Comparison of ENCODE assay signal across 1 cellular context in genomic region chr3:140244893-140245292, GRCh38.
TF ChIP-seq lines count a peak whose summit lies in the region.

No MANE protein-coding gene starts in this region.

TF ChIP-seq in HepG2, 621 proteins besides CTCF, POLR2A, EP300 and RAD21 (continued from another document):
- TF ChIP-seq, protein P1, sequence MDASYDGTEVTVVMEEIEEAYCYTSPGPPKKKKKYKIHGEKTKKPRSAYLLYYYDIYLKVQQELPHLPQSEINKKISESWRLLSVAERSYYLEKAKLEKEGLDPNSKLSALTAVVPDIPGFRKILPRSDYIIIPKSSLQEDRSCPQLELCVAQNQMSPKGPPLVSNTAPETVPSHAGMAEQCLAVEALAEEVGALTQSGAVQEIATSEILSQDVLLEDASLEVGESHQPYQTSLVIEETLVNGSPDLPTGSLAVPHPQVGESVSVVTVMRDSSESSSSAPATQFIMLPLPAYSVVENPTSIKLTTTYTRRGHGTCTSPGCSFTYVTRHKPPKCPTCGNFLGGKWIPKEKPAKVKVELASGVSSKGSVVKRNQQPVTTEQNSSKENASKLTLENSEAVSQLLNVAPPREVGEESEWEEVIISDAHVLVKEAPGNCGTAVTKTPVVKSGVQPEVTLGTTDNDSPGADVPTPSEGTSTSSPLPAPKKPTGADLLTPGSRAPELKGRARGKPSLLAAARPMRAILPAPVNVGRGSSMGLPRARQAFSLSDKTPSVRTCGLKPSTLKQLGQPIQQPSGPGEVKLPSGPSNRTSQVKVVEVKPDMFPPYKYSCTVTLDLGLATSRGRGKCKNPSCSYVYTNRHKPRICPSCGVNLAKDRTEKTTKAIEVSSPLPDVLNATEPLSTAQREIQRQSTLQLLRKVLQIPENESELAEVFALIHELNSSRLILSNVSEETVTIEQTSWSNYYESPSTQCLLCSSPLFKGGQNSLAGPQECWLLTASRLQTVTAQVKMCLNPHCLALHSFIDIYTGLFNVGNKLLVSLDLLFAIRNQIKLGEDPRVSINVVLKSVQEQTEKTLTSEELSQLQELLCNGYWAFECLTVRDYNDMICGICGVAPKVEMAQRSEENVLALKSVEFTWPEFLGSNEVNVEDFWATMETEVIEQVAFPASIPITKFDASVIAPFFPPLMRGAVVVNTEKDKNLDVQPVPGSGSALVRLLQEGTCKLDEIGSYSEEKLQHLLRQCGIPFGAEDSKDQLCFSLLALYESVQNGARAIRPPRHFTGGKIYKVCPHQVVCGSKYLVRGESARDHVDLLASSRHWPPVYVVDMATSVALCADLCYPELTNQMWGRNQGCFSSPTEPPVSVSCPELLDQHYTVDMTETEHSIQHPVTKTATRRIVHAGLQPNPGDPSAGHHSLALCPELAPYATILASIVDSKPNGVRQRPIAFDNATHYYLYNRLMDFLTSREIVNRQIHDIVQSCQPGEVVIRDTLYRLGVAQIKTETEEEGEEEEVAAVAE (CRISPR knock-in tag; IDR thresholded peaks at IDR 0.05; ENCODE audit: borderline replicate concordance) = no peak
- TF ChIP-seq ZNF549 (CRISPR knock-in tag; IDR thresholded peaks at IDR 0.05) (no peak), ZBTB39 (CRISPR knock-in tag; IDR thresholded peaks at IDR 0.05) (no peak), KDM6A (CRISPR knock-in tag; IDR thresholded peaks at IDR 0.05; ENCODE audit: low read depth) (no peak), TRIM24 (CRISPR knock-in tag; IDR thresholded peaks at IDR 0.05) (no peak), ZNF781 (CRISPR knock-in tag; IDR thresholded peaks at IDR 0.05; ENCODE audit: borderline replicate concordance, not compliant biosample characterization) (no peak), IKZF1 (IDR thresholded peaks at IDR 0.05) (no peak), MBD4 (IDR thresholded peaks at IDR 0.05; ENCODE audit: borderline replicate concordance, low read length) (no peak), RAD51 (IDR thresholded peaks at IDR 0.05; ENCODE audit: borderline replicate concordance) (no peak), ELF3 (CRISPR knock-in tag; IDR thresholded peaks at IDR 0.05) (no peak), HNRNPK (IDR thresholded peaks at IDR 0.05; ENCODE audit: low read depth, low read length, poor library complexity, severe bottlenecking) (no peak), ZNF350 (CRISPR knock-in tag; IDR thresholded peaks at IDR 0.05; ENCODE audit: borderline replicate concordance, low read depth) (no peak), SAFB2 (CRISPR knock-in tag; IDR thresholded peaks at IDR 0.05; ENCODE audit: borderline replicate concordance, low read depth) (no peak)
- TF ChIP-seq, protein P2, sequence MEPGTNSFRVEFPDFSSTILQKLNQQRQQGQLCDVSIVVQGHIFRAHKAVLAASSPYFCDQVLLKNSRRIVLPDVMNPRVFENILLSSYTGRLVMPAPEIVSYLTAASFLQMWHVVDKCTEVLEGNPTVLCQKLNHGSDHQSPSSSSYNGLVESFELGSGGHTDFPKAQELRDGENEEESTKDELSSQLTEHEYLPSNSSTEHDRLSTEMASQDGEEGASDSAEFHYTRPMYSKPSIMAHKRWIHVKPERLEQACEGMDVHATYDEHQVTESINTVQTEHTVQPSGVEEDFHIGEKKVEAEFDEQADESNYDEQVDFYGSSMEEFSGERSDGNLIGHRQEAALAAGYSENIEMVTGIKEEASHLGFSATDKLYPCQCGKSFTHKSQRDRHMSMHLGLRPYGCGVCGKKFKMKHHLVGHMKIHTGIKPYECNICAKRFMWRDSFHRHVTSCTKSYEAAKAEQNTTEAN (CRISPR knock-in tag; conservative IDR thresholded peaks at IDR 0.05) = no peak
- TF ChIP-seq, protein P3, sequence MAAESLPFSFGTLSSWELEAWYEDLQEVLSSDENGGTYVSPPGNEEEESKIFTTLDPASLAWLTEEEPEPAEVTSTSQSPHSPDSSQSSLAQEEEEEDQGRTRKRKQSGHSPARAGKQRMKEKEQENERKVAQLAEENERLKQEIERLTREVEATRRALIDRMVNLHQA (CRISPR knock-in tag; IDR thresholded peaks at IDR 0.05) = no peak
TF ChIP-seq in HepG2: peak in this region for 0.
